ENCODE assay signal across 8 cellular contexts in genomic region chr22:23894710-23895598, GRCh38. TPM values are rescaled to one million over a fixed set of nuclear protein-coding genes. Genes with fewer than 3 reads are reported as not detected.
A peak's percentile ranks its signal among the peaks of the same experiment; 100 is the strongest.
DNase-seq lines count a peak whose midpoint lies in the region; ATAC-seq, FAIRE-seq and TF ChIP-seq lines count a peak whose summit lies in the region.

No MANE protein-coding gene starts in this region.

- H3K27me3 Mint-ChIP-seq in activated CD4-positive, alpha-beta memory T cell treated with anti-CD3 and anti-CD28 coated beads, Interleukin-2, amount 10 ng/mL, durations not matched to agents 7 days and 5 days: no peaks in the 10 kb centered on the region

- peak overlapping the region; percentile 95 for H3K4me3 Mint-ChIP-seq in activated CD4-positive, alpha-beta memory T cell treated with anti-CD3 and anti-CD28 coated beads, Interleukin-2, amount 10 ng/mL, durations not matched to agents 7 days and 5 days

- peak; percentile 24 for ATAC-seq in HG03280 (IDR thresholded peaks at IDR 0.05; ENCODE audit: unreplicated experiment)

- POLR2A ChIA-PET in activated CD4-positive, alpha-beta memory T cell treated with anti-CD3 and anti-CD28 coated beads, Interleukin-2, amount 10 ng/mL, durations not matched to agents 7 days and 5 days (lab: Charles Lee): interaction anchor here (0.7 to 3.3 kb wide), 24 partner anchors 9 to 660 kb away, joined by 3 to 85 read pairs (median 4); partner anchors contain the start of genes CABIN1, CHCHD10, GUCD1 and SLC2A11

- peak overlapping the region; percentile 98 for H3K27ac ChIP-seq in 22Rv1

- CTCF ChIA-PET in activated CD4-positive, alpha-beta memory T cell treated with anti-CD3 and anti-CD28 coated beads, Interleukin-2, amount 10 ng/mL, durations not matched to agents 7 days and 5 days (lab: Charles Lee): interaction anchor here (0.6 to 2.7 kb wide), 26 partner anchors 8 to 355 kb away, joined by 3 to 31 read pairs (median 5); partner anchors contain the start of genes CABIN1 and SLC2A11

- peak overlapping the region; percentile 99 for H3K27ac Mint-ChIP-seq in activated CD4-positive, alpha-beta memory T cell treated with anti-CD3 and anti-CD28 coated beads, Interleukin-2, amount 10 ng/mL, durations not matched to agents 7 days and 5 days

- H3K9me3 Mint-ChIP-seq in activated CD4-positive, alpha-beta memory T cell treated with anti-CD3 and anti-CD28 coated beads, Interleukin-2, amount 10 ng/mL, durations not matched to agents 7 days and 5 days: no peaks in the 10 kb centered on the region

- peaks cover 34% of the 10 kb centered on the region for H3K4me1 Mint-ChIP-seq in activated CD4-positive, alpha-beta memory T cell treated with anti-CD3 and anti-CD28 coated beads, Interleukin-2, amount 10 ng/mL, durations not matched to agents 7 days and 5 days

- H3K36me3 Mint-ChIP-seq in activated CD4-positive, alpha-beta memory T cell treated with anti-CD3 and anti-CD28 coated beads, Interleukin-2, amount 10 ng/mL, durations not matched to agents 7 days and 5 days (ENCODE audit: low read depth): peaks cover 37% of the 10 kb centered on the region

- peak; percentile 52 for TF ChIP-seq CTCF in 22Rv1 (IDR thresholded peaks at IDR 0.05)

- FAIRE-seq in GM18507 (lab: Jason Lieb, UNC): peak; percentile 92

- peak; percentile 69 for DNase-seq in GM18507 (ENCODE audit: extremely low spot score, insufficient read length, low read depth)
- peak; percentile 85 for DNase-seq in NCI-H748 (lab: John Stamatoyannopoulos, UW; ENCODE audit: unreplicated experiment)
- peak; percentile 79 for DNase-seq in activated CD4-positive, alpha-beta memory T cell treated with anti-CD3 and anti-CD28 coated beads, Interleukin-2, amount 10 ng/mL, durations not matched to agents 7 days and 5 days
- DNase-seq in effector CD4-positive, alpha-beta T cell: peak; percentile 47
- DNase-seq in lung microvascular endothelial cell (ENCODE audit: low read depth in 2 of 2): peak; percentile 73 to 81
- peak; percentile 38 for DNase-seq in stimulated activated CD8-positive, alpha-beta memory T cell treated with anti-CD3 and anti-CD28 coated beads, Interleukin-12 subunit alpha, Interleukin-12 subunit beta, amount 100 ng/mL, for 1 hour (ENCODE audit: low read depth)

RNA-seq across cellular contexts. Expression of gene MIF, which starts 0.8 kb away (rescaled TPM):
- total RNA-seq in activated CD4-positive, alpha-beta memory T cell treated with anti-CD3 and anti-CD28 coated beads, Interleukin-2, amount 10 ng/mL, durations not matched to agents 7 days and 5 days: 100 to 1,000 TPM; 836 to 882 TPM
- total RNA-seq in lung microvascular endothelial cell: 331 and 355 TPM in 2 replicates

RNA-seq across cellular contexts. Expression of gene SLC2A11, which starts 37.3 kb away (rescaled TPM):
- total RNA-seq in activated CD4-positive, alpha-beta memory T cell treated with anti-CD3 and anti-CD28 coated beads, Interleukin-2, amount 10 ng/mL, durations not matched to agents 7 days and 5 days: 1 to 10 TPM; 6.5 TPM
- 4.0 and 4.4 TPM in 2 replicates for total RNA-seq in lung microvascular endothelial cell

RNA-seq across cellular contexts. Expression of gene DERL3, which starts 56.1 kb away (rescaled TPM):
- total RNA-seq in activated CD4-positive, alpha-beta memory T cell treated with anti-CD3 and anti-CD28 coated beads, Interleukin-2, amount 10 ng/mL, durations not matched to agents 7 days and 5 days: 1 to 10 TPM; 7.8 to 8.3 TPM
- 0.40 and 0.44 TPM in 2 replicates for total RNA-seq in lung microvascular endothelial cell

Comparison
In these comparisons a context has a peak if more than half of its experiments do, and no peak if none do; other contexts are left out.
1. Peak in every context shown above with its lines: DNase-seq, ATAC-seq and H3K27ac ChIP-seq.